10 cellular contexts compared by ENCODE assay signal in the genomic region with DNA sequence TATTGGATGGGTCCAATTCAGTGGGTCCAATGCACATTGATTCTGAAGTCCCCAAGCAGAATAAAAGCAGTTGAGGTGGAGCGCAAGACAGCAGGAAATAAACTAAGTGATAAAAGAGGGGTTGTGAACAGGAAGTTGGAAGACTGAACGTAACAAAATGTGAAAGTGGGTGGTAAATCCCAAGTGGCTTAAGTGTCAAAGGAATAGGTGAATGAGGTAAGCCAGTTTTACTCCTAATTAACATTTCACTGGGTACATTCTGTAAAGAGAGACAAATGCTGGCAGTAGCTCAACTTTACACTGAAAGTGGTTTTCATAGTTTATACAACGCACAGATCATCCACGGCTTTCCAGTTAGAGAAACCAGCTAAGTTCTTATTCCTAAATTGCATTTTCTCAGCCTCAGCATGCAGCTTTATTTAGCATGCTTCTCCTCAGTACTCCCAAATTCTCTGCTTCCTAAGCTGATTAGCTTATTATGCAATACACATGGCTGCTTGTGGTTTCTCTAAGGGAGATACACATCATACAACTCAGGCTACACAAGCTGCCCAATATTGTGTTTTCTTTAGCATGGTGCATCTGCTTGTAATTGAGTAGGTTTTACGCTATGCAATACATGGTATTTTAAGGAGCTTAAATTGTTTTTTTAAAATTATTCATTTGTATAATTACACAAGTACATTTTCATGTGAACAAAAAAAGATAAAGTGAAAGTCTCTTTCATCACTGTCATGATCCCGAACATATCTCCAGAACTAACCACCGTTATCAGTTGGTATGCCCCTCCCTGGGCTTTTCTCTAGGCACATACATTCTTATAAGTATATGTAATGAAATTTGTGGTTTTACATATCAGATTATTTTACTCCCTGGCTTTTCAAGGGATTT. TPM values are rescaled to one million over a fixed set of nuclear protein-coding genes. Genes with fewer than 3 reads are reported as not detected.
DNase-seq lines count a peak whose midpoint lies in the region; ATAC-seq, FAIRE-seq and TF ChIP-seq lines count a peak whose summit lies in the region.
"Had no signal": no experiment of that assay in that cellular context is flagged by ENCODE, and none has a peak within 500 bp of the region (broad histone marks: within the 10 kb centered on the region; RNA-seq: fewer than 3 reads in every experiment).

No MANE protein-coding gene starts in this region.

- TF ChIP-seq EP300 in K562 (IDR thresholded peaks at IDR 0.05; ENCODE audit: low read length), result 0 out of 2 replicates have a peak, but pooled peaks have one; percentile 9

- H3K4me2 ChIP-seq in K562 (ENCODE audit: insufficient read depth, low read length), result peak overlapping the region; percentile 58

- BruUV-seq in K562 (replicated peaks; lab: Mats Ljungman, UMichigan), result no TSS peak

- peak overlapping the region; percentile 33 for H3K27ac ChIP-seq in K562 (ENCODE audit: extremely low read depth, low read depth, low read length)
- peak overlapping the region in 1 of 3 donors; percentile 15 for H3K27ac ChIP-seq in thyroid gland
- H3K27ac ChIP-seq: thoracic aorta had no signal

- no peaks in the 10 kb centered on the region for H4K20me1 ChIP-seq in K562 (replicated peaks; ENCODE audit: control insufficient read depth, insufficient read depth, low read length)

- H3K36me3 ChIP-seq in K562 (ENCODE audit: control insufficient read depth, insufficient read depth, low read length) (no peaks in the 10 kb centered on the region), thyroid gland (no peaks in the 10 kb centered on the region)
- H3K36me3 ChIP-seq: thoracic aorta had no signal

- H3K9ac ChIP-seq in K562 (ENCODE audit: insufficient read depth in 1 of 2, low read depth in 2 of 2, low read length in 2 of 2), result peak overlapping the region in 1 of 2 experiments; percentile 46; a peak in 1 of 4 replicates

- CTCF ChIA-PET in K562 (lab: Yijun Ruan, JAX; ENCODE audit: low intra/inter-chr PET ratio), result no interaction called here

- in situ Hi-C loops in K562 (cut with MboI), result no loop called here

- peak; percentile 83 for ATAC-seq in K562
- ATAC-seq in HG03460 (IDR thresholded peaks at IDR 0.05; ENCODE audit: unreplicated experiment), result no peak

- POLR2A ChIA-PET in K562 (lab: Yijun Ruan, JAX), result interaction anchor here (0.6 to 1.3 kb wide), 3 partner anchors 9 to 340 kb away, joined by 3 to 4 read pairs (median 3); a partner anchor contains a TSS

- peak overlapping the region; percentile 79 for H2AFZ ChIP-seq in K562 (ENCODE audit: low read depth, low read length)

- H3K4me1 ChIP-seq in K562 (replicated peaks in 1 of 2; ENCODE audit: control insufficient read depth in 2 of 2, insufficient read depth in 2 of 2, low read length in 2 of 2), result peaks cover 0 to 20% of the 10 kb centered on the region in 2 experiments; a peak in 2 of 5 replicates
- H3K4me1 ChIP-seq in thyroid gland, result peaks cover 10 to 16% of the 10 kb centered on the region in 2 donors

- DNase-seq in GM04504 (ENCODE audit: low read depth) (peak; percentile 38), LHCN-M2 (ENCODE audit: low read depth) (peak; percentile 44), K562 (ENCODE audit: extremely low read depth in 1 of 4, low spot score in 3 of 4) (peak in 1 of 4 experiments; percentile 43), non-pigmented ciliary epithelial cell (ENCODE audit: low read depth) (peak; percentile 71), SHP77 treated with DMSO at 0.1 percent for 48 hours (lab: John Stamatoyannopoulos, UW) (no peak), KG1 (lab: John Stamatoyannopoulos, UW) (no peak), thyroid gland (no peak)
- DNase-seq: activated T-cell treated with anti-CD3 and anti-CD28 coated beads, Interleukin-2, amount 50 U/mL, for 1 hour had no signal

- TF ChIP-seq POLR2A in K562 (conservative IDR thresholded peaks at IDR 0.05) (peak; percentile 76), thyroid gland (IDR thresholded peaks at IDR 0.05) (no peak)

- no peak; a peak in 1 of 6 replicates for TF ChIP-seq CTCF in K562 (IDR thresholded peaks at IDR 0.05 in 2 of 3, conservative IDR thresholded peaks at IDR 0.05 in 1 of 3; ENCODE audit: insufficient read depth in 2 of 3, low read depth in 1 of 3, low read length in 3 of 3)
- no peak for TF ChIP-seq CTCF in thyroid gland (IDR thresholded peaks at IDR 0.05)

- no peaks in the 10 kb centered on the region for H3K27me3 ChIP-seq in K562 (ENCODE audit: control insufficient read depth in 2 of 2, insufficient read depth in 2 of 2, low read length in 2 of 2)
- no peaks in the 10 kb centered on the region for H3K27me3 ChIP-seq in thyroid gland

- H3K9me1 ChIP-seq in K562 (ENCODE audit: control insufficient read depth, insufficient read depth, low read length), result no peaks in the 10 kb centered on the region

- TF ChIP-seq RAD21 in K562 (CRISPR knock-in tag; conservative IDR thresholded peaks at IDR 0.05 in 1 of 2, IDR thresholded peaks at IDR 0.05 in 1 of 2), result no peak

- no peaks in the 10 kb centered on the region for H3K9me3 ChIP-seq in K562 (replicated peaks; ENCODE audit: control insufficient read depth, insufficient read depth, low read depth, low read length)
- H3K9me3 ChIP-seq in thyroid gland, result no peaks in the 10 kb centered on the region
- H3K9me3 ChIP-seq: thoracic aorta had no signal

- intact Hi-C loops in K562 (cut with micrococcal nuclease), result no loop called here
- intact Hi-C loops in thyroid gland (cut with DNase I), result no loop called here

- peak; percentile 71 for FAIRE-seq in K562 (lab: Jason Lieb, UNC)

- no peak overlapping the region for H3K4me3 ChIP-seq in K562
- H3K4me3 ChIP-seq in thyroid gland (replicated peaks in 1 of 3), result no peak overlapping the region
- H3K4me3 ChIP-seq: thoracic aorta had no signal

- no peaks in the 10 kb centered on the region for H3K79me2 ChIP-seq in K562 (ENCODE audit: control insufficient read depth, insufficient read depth, low read length)

- WGBS in K562 (ENCODE audit: insufficient coverage, low coverage, missing lambda C conversion rate), result 12% methylated on average over 7 of the region's 7 CpGs
- 56 to 64% methylated on average over 7 of the region's 7 CpGs for WGBS in thyroid gland, 2 donors

TF ChIP-seq in K562, 482 proteins besides CTCF, POLR2A, EP300 and RAD21 (continues in another document):
- TF ChIP-seq MIER1 (IDR thresholded peaks at IDR 0.05; ENCODE audit: low read depth) (no peak), DIDO1 (tag; IDR thresholded peaks at IDR 0.05; ENCODE audit: low read depth) (no peak), ZNF75A (CRISPR knock-in tag; IDR thresholded peaks at IDR 0.05) (no peak), ZBTB8A (IDR thresholded peaks at IDR 0.05; ENCODE audit: partially characterized antibody) (no peak), SIX5 (IDR thresholded peaks at IDR 0.05; ENCODE audit: borderline replicate concordance in 1 of 2, insufficient read depth in 1 of 2, low read depth in 1 of 2, low read length in 2 of 2) (no peak), GABPA (tag; conservative IDR thresholded peaks at IDR 0.05; ENCODE audit: low read depth) (no peak), U2AF1 (optimal IDR thresholded peaks at IDR 0.05; ENCODE audit: low read depth, low read length) (no peak), CC2D1A (IDR thresholded peaks at IDR 0.05) (no peak), ZFPM2 (CRISPR knock-in tag; IDR thresholded peaks at IDR 0.05) (no peak)
- TF ChIP-seq, protein P1, sequence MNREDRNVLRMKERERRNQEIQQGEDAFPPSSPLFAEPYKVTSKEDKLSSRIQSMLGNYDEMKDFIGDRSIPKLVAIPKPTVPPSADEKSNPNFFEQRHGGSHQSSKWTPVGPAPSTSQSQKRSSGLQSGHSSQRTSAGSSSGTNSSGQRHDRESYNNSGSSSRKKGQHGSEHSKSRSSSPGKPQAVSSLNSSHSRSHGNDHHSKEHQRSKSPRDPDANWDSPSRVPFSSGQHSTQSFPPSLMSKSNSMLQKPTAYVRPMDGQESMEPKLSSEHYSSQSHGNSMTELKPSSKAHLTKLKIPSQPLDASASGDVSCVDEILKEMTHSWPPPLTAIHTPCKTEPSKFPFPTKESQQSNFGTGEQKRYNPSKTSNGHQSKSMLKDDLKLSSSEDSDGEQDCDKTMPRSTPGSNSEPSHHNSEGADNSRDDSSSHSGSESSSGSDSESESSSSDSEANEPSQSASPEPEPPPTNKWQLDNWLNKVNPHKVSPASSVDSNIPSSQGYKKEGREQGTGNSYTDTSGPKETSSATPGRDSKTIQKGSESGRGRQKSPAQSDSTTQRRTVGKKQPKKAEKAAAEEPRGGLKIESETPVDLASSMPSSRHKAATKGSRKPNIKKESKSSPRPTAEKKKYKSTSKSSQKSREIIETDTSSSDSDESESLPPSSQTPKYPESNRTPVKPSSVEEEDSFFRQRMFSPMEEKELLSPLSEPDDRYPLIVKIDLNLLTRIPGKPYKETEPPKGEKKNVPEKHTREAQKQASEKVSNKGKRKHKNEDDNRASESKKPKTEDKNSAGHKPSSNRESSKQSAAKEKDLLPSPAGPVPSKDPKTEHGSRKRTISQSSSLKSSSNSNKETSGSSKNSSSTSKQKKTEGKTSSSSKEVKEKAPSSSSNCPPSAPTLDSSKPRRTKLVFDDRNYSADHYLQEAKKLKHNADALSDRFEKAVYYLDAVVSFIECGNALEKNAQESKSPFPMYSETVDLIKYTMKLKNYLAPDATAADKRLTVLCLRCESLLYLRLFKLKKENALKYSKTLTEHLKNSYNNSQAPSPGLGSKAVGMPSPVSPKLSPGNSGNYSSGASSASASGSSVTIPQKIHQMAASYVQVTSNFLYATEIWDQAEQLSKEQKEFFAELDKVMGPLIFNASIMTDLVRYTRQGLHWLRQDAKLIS (CRISPR knock-in tag; IDR thresholded peaks at IDR 0.05), result no peak

RNA-seq across cellular contexts. Expression of a gene that starts 34.2 kb away (rescaled TPM):
- total RNA-seq in LHCN-M2 (2014; rRNA removed) (87.4 and 87.7 TPM in 2 replicates), K562 (2014; rRNA removed) (82.1 and 120 TPM in 2 replicates), K562 (2014; rRNA removed; fragmentation: Illumina TruSeq; extraction: Trizol) (108 and 110 TPM in 2 replicates), K562 (2015; rRNA removed; fragmentation: Illumina TruSeq; extraction: Trizol) (91.4 and 94.6 TPM in 2 replicates), K562 (2021) (109 and 114 TPM in 2 replicates), thyroid gland (100 to 1,000 TPM; 334 to 615 (median 467) TPM)
- polyA plus RNA-seq in LHCN-M2 (2012), result 52.1 TPM
- total RNA-seq in K562 (2011; cell fraction: chromatin; rRNA removed; ENCODE audit: low replicate concordance), result 60.9 and 67.5 TPM in 2 replicates
- total RNA-seq in K562 (2011; cell fraction: nucleolus; rRNA removed), result 23.5 and 28.4 TPM in 2 replicates
- total RNA-seq in K562 (2011; cell fraction: nucleoplasm; rRNA removed), result 32.8 and 46.1 TPM in 2 replicates
- polyA plus RNA-seq in K562 (2011; rRNA removed) (157 and 187 TPM in 2 replicates), K562 (2014; fragmentation: Illumina TruSeq; extraction: Trizol) (95.4 and 119 TPM in 2 replicates), K562 (2014; fragmentation: Nextera tagmentation; extraction: Ambion mirVana) (10 to 100 TPM; 50.6 to 60.9 TPM), K562 (2014; rRNA removed) (72.5 and 76.2 TPM in 2 replicates)
- 64.0 and 120 TPM in 2 replicates for polyA plus RNA-seq in K562 (2011; cell fraction: cytosol; rRNA removed)
- polyA plus RNA-seq in K562 (2011; cell fraction: nucleus; rRNA removed), result 85.1 and 121 TPM in 2 replicates
- 93.3 and 132 TPM in 2 replicates for polyA plus RNA-seq in K562 (2012)
- polyA minus RNA-seq in K562 (2011; rRNA and poly(A)+ RNA removed), result 200 and 211 TPM in 2 replicates
- 69.9 and 88.9 TPM in 2 replicates for polyA minus RNA-seq in K562 (2011; cell fraction: cytosol; rRNA and poly(A)+ RNA removed)
- 47.1 and 79.5 TPM in 2 replicates for polyA minus RNA-seq in K562 (2011; cell fraction: nucleus; rRNA and poly(A)+ RNA removed)

Comparison
In these comparisons a context has a peak if more than half of its experiments do, and no peak if none do; other contexts are left out.
1. DNase-seq: peak in GM04504 (single experiment), LHCN-M2 (single experiment) and non-pigmented ciliary epithelial cell (single experiment); none in SHP77 treated with DMSO at 0.1 percent for 48 hours (single experiment), KG1 (single experiment) and thyroid gland (0 of 2).